Comparison of ENCODE assay signal across 8 cellular contexts in genomic region chr18:37578886-37579513, GRCh38. TPM values are rescaled to one million over a fixed set of nuclear protein-coding genes. Genes with fewer than 3 reads are reported as not detected.
DNase-seq lines count a peak whose midpoint lies in the region; ATAC-seq, FAIRE-seq and TF ChIP-seq lines count a peak whose summit lies in the region.

No MANE protein-coding gene starts in this region.

- no peaks in the 10 kb centered on the region for H3K4me1 Mint-ChIP-seq in CD8-positive, alpha-beta T cell (ENCODE audit: low read depth)

- WGBS in GM12878 (ENCODE audit: insufficient coverage, insufficient replicate concordance, low lambda C conversion rate, missing lambda C conversion rate): 6% methylated on average over 14 of the region's 14 CpGs

- H3K27me3 Mint-ChIP-seq in CD8-positive, alpha-beta T cell (ENCODE audit: low read depth): peaks cover 17% of the 10 kb centered on the region

- H3K79me2 ChIP-seq in Karpas-422 (ENCODE audit: low read length) (no peaks in the 10 kb centered on the region), GM12878 (ENCODE audit: control insufficient read depth, insufficient read depth, low read length) (no peaks in the 10 kb centered on the region)

- no peaks in the 10 kb centered on the region for H3K4me1 ChIP-seq in Karpas-422 (ENCODE audit: low read length)
- no peaks in the 10 kb centered on the region for H3K4me1 ChIP-seq in GM12878 (ENCODE audit: control insufficient read depth, insufficient read depth, low read length)
- no peaks in the 10 kb centered on the region for H3K4me1 ChIP-seq in mucosa of descending colon (ENCODE audit: low read depth)
- no peaks in the 10 kb centered on the region for H3K4me1 ChIP-seq in CD8-positive, alpha-beta T cell (ENCODE audit: insufficient read depth, low read length)

- no peaks in the 10 kb centered on the region for H3K36me3 ChIP-seq in Karpas-422 (ENCODE audit: insufficient read depth, low read length)
- H3K36me3 ChIP-seq in GM12878 (ENCODE audit: control insufficient read depth in 2 of 2, insufficient read depth in 2 of 2, low read length in 1 of 2): no peaks in the 10 kb centered on the region
- no peaks in the 10 kb centered on the region for H3K36me3 ChIP-seq in mucosa of descending colon (ENCODE audit: low read depth)
- no peaks in the 10 kb centered on the region for H3K36me3 ChIP-seq in CD8-positive, alpha-beta T cell (ENCODE audit: insufficient read depth, low read length)

- in situ Hi-C loops in GM12878 (cut with MboI): no loop called here

- POLR2A ChIA-PET in GM12878 (lab: Charles Lee): no interaction called here
- POLR2A ChIA-PET in CD8-positive, alpha-beta T cell (lab: Charles Lee): no interaction called here

- TF ChIP-seq POLR2A in GM12878 (IDR thresholded peaks at IDR 0.05; ENCODE audit: low read depth, low read length): no peak

- H3K9ac ChIP-seq in Karpas-422 (ENCODE audit: low read length) (no peak overlapping the region), GM12878 (ENCODE audit: control insufficient read depth, insufficient read depth, low read length) (no peak overlapping the region)

- no peak overlapping the region for H2AFZ ChIP-seq in Karpas-422 (ENCODE audit: low read length)
- no peak overlapping the region for H2AFZ ChIP-seq in GM12878 (ENCODE audit: control insufficient read depth, low read depth, low read length)

- intact Hi-C loops in GM12878 (cut with micrococcal nuclease; ENCODE audit: unreplicated experiment) (no loop called here), mucosa of descending colon (cut with DNase I, micrococcal nuclease) (no loop called here)
- intact Hi-C loops in CD8-positive, alpha-beta T cell (cut with DNase I, micrococcal nuclease): no loop called here

- CTCF ChIA-PET in GM12878 (lab: Yijun Ruan, JAX): interaction anchor here (1.0 kb wide), 1 partner anchor 11 kb away, joined by 5 read pairs; no protein-coding TSS in a partner anchor
- CTCF ChIA-PET in CD8-positive, alpha-beta T cell (lab: Charles Lee): interaction anchor here (2.3 kb wide), 1 partner anchor 10 kb away, joined by 5 read pairs; no protein-coding TSS in a partner anchor

- H3K9me3 Mint-ChIP-seq in CD8-positive, alpha-beta T cell: no peaks in the 10 kb centered on the region

- H3K4me3 Mint-ChIP-seq in CD8-positive, alpha-beta T cell: no peak overlapping the region

- H3K9me3 ChIP-seq in Karpas-422 (ENCODE audit: low read length): no peaks in the 10 kb centered on the region
- no peaks in the 10 kb centered on the region for H3K9me3 ChIP-seq in GM12878 (replicated peaks; ENCODE audit: control insufficient read depth, insufficient read depth, low read length)
- no peaks in the 10 kb centered on the region for H3K9me3 ChIP-seq in mucosa of descending colon
- H3K9me3 ChIP-seq in CD8-positive, alpha-beta T cell (ENCODE audit: low read length): no peaks in the 10 kb centered on the region

- BruUV-seq in GM12878 (replicated peaks; lab: Mats Ljungman, UMichigan): no TSS peak

- H3K4me2 ChIP-seq in Karpas-422 (ENCODE audit: low read depth, low read length, poor library complexity, severe bottlenecking): no peak overlapping the region
- H3K4me2 ChIP-seq in GM12878 (ENCODE audit: control insufficient read depth, insufficient read depth): no peak overlapping the region

- TF ChIP-seq CTCF in GM12878 (IDR thresholded peaks at IDR 0.05 in 2 of 3, conservative IDR thresholded peaks at IDR 0.05 in 1 of 3; ENCODE audit: control insufficient read depth in 2 of 3, extremely low read depth in 1 of 3, insufficient read depth in 1 of 3, low read depth in 3 of 3, low read length in 3 of 3) (peak; percentile 14 to 28 (median 21); a peak in 2 of 6 replicates), mucosa of descending colon (IDR thresholded peaks at IDR 0.05) (no peak)
- no peak for TF ChIP-seq CTCF in CD8-positive, alpha-beta T cell (IDR thresholded peaks at IDR 0.05)

- no peak for FAIRE-seq in GM12878 (lab: Jason Lieb, UNC)

- SMC1A ChIA-PET in GM12878 (lab: Charles Lee; ENCODE audit: uncharacterized antibody, unreplicated experiment): no interaction called here

- H4K20me1 ChIP-seq in Karpas-422 (ENCODE audit: insufficient read depth, low read depth, low read length) (no peaks in the 10 kb centered on the region), GM12878 (ENCODE audit: control insufficient read depth, insufficient read depth) (no peaks in the 10 kb centered on the region)

- DNase-seq in Ammon's horn (ENCODE audit: low spot score): peak; percentile 58
- DNase-seq in Karpas-422: peak; percentile 52
- no peak for DNase-seq in GM12878 (ENCODE audit: low read depth, low spot score)
- DNase-seq in mucosa of descending colon: no peak
- no peak for DNase-seq in UCSD-AML1 (lab: John Stamatoyannopoulos, UW; ENCODE audit: unreplicated experiment)
- DNase-seq in NCI-H2196 (lab: John Stamatoyannopoulos, UW; ENCODE audit: unreplicated experiment): no peak
- DNase-seq in CD8-positive, alpha-beta T cell: no peak

- H3K9me2 ChIP-seq in Karpas-422 (replicated peaks; ENCODE audit: insufficient read depth, low read length): no peaks in the 10 kb centered on the region

- no peak overlapping the region for H3K27ac ChIP-seq in Karpas-422 (ENCODE audit: low read length)
- H3K27ac ChIP-seq in GM12878 (ENCODE audit: control insufficient read depth, insufficient read depth): no peak overlapping the region
- H3K27ac ChIP-seq in CD8-positive, alpha-beta T cell (ENCODE audit: low read depth, low read length): no peak overlapping the region

- ATAC-seq in GM18861 (IDR thresholded peaks at IDR 0.05; ENCODE audit: unreplicated experiment) (peak; percentile 78), GM12878 (peak; percentile 68), mucosa of descending colon (peak; percentile 46)
- no peak for ATAC-seq in CD8-positive, alpha-beta T cell

- H3K4me3 ChIP-seq in Karpas-422 (ENCODE audit: low read length): no peak overlapping the region
- H3K4me3 ChIP-seq in GM12878: no peak overlapping the region
- H3K4me3 ChIP-seq in mucosa of descending colon: no peak overlapping the region
- H3K4me3 ChIP-seq in CD8-positive, alpha-beta T cell (ENCODE audit: low read depth, low read length): no peak overlapping the region

- TF ChIP-seq EP300 in GM12878 (IDR thresholded peaks at IDR 0.05; ENCODE audit: borderline replicate concordance in 1 of 2, control insufficient read depth in 1 of 2, low read depth in 2 of 2, low read length in 2 of 2): no peak

- TF ChIP-seq RAD21 in GM12878 (IDR thresholded peaks at IDR 0.05; ENCODE audit: insufficient read depth, low read depth, low read length): no peak

- H3K27ac Mint-ChIP-seq in CD8-positive, alpha-beta T cell: no peak overlapping the region

- no peaks in the 10 kb centered on the region for H3K36me3 Mint-ChIP-seq in CD8-positive, alpha-beta T cell

- H3K27me3 ChIP-seq in Karpas-422 (ENCODE audit: low read length) (no peaks in the 10 kb centered on the region), GM12878 (replicated peaks in 1 of 2; ENCODE audit: control insufficient read depth in 2 of 2, insufficient read depth in 2 of 2, low read length in 1 of 2) (no peaks in the 10 kb centered on the region)
- no peaks in the 10 kb centered on the region for H3K27me3 ChIP-seq in CD8-positive, alpha-beta T cell (ENCODE audit: insufficient read depth, low read length)

- RAD21 ChIA-PET in GM12878 (lab: Charles Lee; ENCODE audit: unreplicated experiment): no interaction called here

TF ChIP-seq in GM12878, 131 proteins besides CTCF, POLR2A, EP300 and RAD21:
- TF ChIP-seq SREBF1 (IDR thresholded peaks at IDR 0.05; ENCODE audit: low read length) (no peak), BHLHE40 (IDR thresholded peaks at IDR 0.05; ENCODE audit: borderline replicate concordance in 1 of 2, low read depth in 2 of 2, low read length in 1 of 2) (peak; percentile 73 to 77)

RNA-seq across cellular contexts. Expression of gene CELF4, which starts 13.4 kb away (rescaled TPM):
- not detected in 2 replicates for total RNA-seq in Karpas-422 (2014; rRNA removed; shearing (Covaris generic); ENCODE audit: low replicate concordance)
- not detected in 2 replicates for total RNA-seq in GM12878 (2013; cell fraction: nucleolus; rRNA removed)
- not detected in 2 replicates for total RNA-seq in GM12878 (2014; rRNA removed)
- not detected in 2 replicates for total RNA-seq in GM12878 (2014; rRNA removed; fragmentation: Illumina TruSeq; extraction: Trizol)
- not detected in 2 replicates for total RNA-seq in GM12878 (2021)
- polyA plus RNA-seq in GM12878 (2011; ENCODE audit: low read depth): not detected
- not detected in 2 replicates for polyA plus RNA-seq in GM12878 (2011; rRNA removed)
- polyA plus RNA-seq in GM12878 (2011; cell fraction: cytosol; rRNA removed): not detected in 2 replicates
- not detected in 2 replicates for polyA plus RNA-seq in GM12878 (2011; cell fraction: nucleus; rRNA removed)
- polyA plus RNA-seq in GM12878 (2012): not detected in 2 replicates
- not detected in 2 replicates for polyA plus RNA-seq in GM12878 (2014; fragmentation: Illumina TruSeq; extraction: Trizol)
- polyA plus RNA-seq in GM12878 (2014; fragmentation: Nextera tagmentation; extraction: Ambion mirVana): under 1 TPM in 1 of 2 experiments, not detected in 1; 0.03 TPM
- not detected in 2 replicates for polyA plus RNA-seq in GM12878 (2014; rRNA removed)
- polyA plus RNA-seq in GM12878 (2016; fragmentation: Nextera tagmentation; extraction: Ambion mirVana): under 1 TPM in 1 of 2 experiments, not detected in 1; 0.32 TPM
- not detected in 2 replicates for polyA minus RNA-seq in GM12878 (2011; rRNA and poly(A)+ RNA removed)
- polyA minus RNA-seq in GM12878 (2011; cell fraction: cytosol; rRNA and poly(A)+ RNA removed): not detected in 2 replicates
- polyA minus RNA-seq in GM12878 (2011; cell fraction: nucleus; rRNA and poly(A)+ RNA removed): not detected in 2 replicates
- 1 to 10 TPM in 1 of 3 donors, under 1 TPM in 2; 0.32 to 4.4 (median 0.72) TPM for total RNA-seq in mucosa of descending colon
- not detected for total RNA-seq in CD8-positive, alpha-beta T cell

Comparison
In these comparisons a context has a peak if more than half of its experiments do, and no peak if none do; other contexts are left out.
1. DNase-seq: peak in Ammon's horn (single experiment) and Karpas-422 (single experiment); none in GM12878 (single experiment), mucosa of descending colon (0 of 3), UCSD-AML1 (single experiment), NCI-H2196 (single experiment) and CD8-positive, alpha-beta T cell (0 of 7).
2. CTCF ChIP-seq: peak in GM12878 (3 of 3); none in mucosa of descending colon (single experiment) and CD8-positive, alpha-beta T cell (single experiment).